ENCODE assay signal across 9 cellular contexts in the genomic region with DNA sequence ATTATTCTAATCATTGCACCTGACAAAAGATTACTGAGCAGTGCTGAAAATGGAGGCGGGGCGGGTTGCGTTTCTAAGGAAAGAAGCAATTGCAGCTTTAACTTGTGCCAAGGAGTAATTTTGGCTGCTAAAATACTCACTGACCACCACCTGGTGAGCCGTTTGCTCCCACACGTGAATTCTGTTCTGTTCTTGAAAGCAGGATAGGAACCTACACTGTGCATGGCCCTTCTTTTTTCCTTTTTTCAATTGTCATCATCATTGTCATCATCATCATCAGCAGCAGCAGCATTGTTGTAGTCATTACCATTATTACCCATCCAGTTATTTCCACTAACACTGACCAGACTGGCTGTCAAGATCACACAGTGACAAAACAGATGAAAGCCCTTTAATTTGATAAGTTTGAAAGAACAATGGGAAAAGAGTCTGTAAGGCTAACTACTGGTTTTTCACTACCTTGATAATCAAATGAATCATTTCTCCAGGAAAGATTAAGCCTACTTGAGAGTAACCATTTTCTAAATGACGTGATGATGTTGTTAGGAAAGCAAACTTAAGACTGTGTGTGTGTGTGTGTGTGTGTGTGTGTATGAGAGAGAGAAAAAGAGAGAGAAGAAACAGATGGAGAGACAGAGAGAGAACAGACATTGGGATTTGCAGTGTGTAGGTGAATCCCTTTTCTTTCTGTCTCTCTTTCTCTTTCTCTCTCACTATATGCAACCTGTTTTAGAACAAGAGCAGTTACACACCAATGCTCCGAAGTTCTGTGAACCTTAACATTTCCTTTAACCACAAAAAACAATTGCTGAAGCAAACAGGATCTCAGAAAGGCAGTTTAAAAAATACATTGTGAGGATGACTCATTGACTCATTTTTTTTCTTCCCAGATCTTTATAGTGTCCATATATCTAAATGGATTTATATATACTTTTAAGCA. TPM values are rescaled to one million over a fixed set of nuclear protein-coding genes. Genes with fewer than 3 reads are reported as not detected.
DNase-seq lines count a peak whose midpoint lies in the region; ATAC-seq and TF ChIP-seq lines count a peak whose summit lies in the region.
"Had no signal": no experiment of that assay in that cellular context is flagged by ENCODE, and none has a peak within 500 bp of the region (broad histone marks: within the 10 kb centered on the region; RNA-seq: fewer than 3 reads in every experiment).

No MANE protein-coding gene starts in this region.

- H3K4me3 Mint-ChIP-seq in activated CD8-positive, alpha-beta T cell treated with anti-CD3 and anti-CD28 coated beads, Interleukin-2, amount 10 ng/mL, durations not matched to agents 7 days and 5 days, result peak overlapping the region; percentile 94
- no peak overlapping the region for H3K4me3 Mint-ChIP-seq in nephron

- H3K9me3 Mint-ChIP-seq in activated CD8-positive, alpha-beta T cell treated with anti-CD3 and anti-CD28 coated beads, Interleukin-2, amount 10 ng/mL, durations not matched to agents 7 days and 5 days (ENCODE audit: insufficient read depth), result no peaks in the 10 kb centered on the region
- peaks cover 6% of the 10 kb centered on the region for H3K9me3 Mint-ChIP-seq in nephron

- ATAC-seq in GM18519 (IDR thresholded peaks at IDR 0.05; ENCODE audit: low FRiP score, unreplicated experiment), result peak; percentile 24
- peak; percentile 26 for ATAC-seq in HG02981 (IDR thresholded peaks at IDR 0.05; ENCODE audit: unreplicated experiment)
- peak; percentile 24 for ATAC-seq in activated CD8-positive, alpha-beta T cell treated with anti-CD3 and anti-CD28 coated beads, Interleukin-2, amount 10 ng/mL, durations not matched to agents 7 days and 5 days
- ATAC-seq in HG02588 (IDR thresholded peaks at IDR 0.05; ENCODE audit: unreplicated experiment), result no peak

- intact Hi-C loops in posterior vena cava (cut with DNase I), result no loop called here

- peak overlapping the region; percentile 89 for H3K27ac Mint-ChIP-seq in activated CD8-positive, alpha-beta T cell treated with anti-CD3 and anti-CD28 coated beads, Interleukin-2, amount 10 ng/mL, durations not matched to agents 7 days and 5 days
- peak overlapping the region; percentile 64 to 90 (median 75) for H3K27ac Mint-ChIP-seq in nephron

- POLR2A ChIA-PET in activated CD8-positive, alpha-beta T cell treated with anti-CD3 and anti-CD28 coated beads, Interleukin-2, amount 10 ng/mL, durations not matched to agents 7 days and 5 days (lab: Charles Lee), result interaction anchor here (0.6 to 7.7 kb wide), 13 partner anchors 8 to 1089 kb away, joined by 3 to 195 read pairs (median 5); a partner anchor contains a TSS

- H3K27me3 Mint-ChIP-seq in activated CD8-positive, alpha-beta T cell treated with anti-CD3 and anti-CD28 coated beads, Interleukin-2, amount 10 ng/mL, durations not matched to agents 7 days and 5 days (ENCODE audit: low read depth), result no peaks in the 10 kb centered on the region
- H3K27me3 Mint-ChIP-seq in nephron (ENCODE audit: low read depth), result peaks cover 6% of the 10 kb centered on the region

- CTCF ChIA-PET in activated CD8-positive, alpha-beta T cell treated with anti-CD3 and anti-CD28 coated beads, Interleukin-2, amount 10 ng/mL, durations not matched to agents 7 days and 5 days (lab: Charles Lee), result interaction anchor here (1.3 to 19.1 kb wide), 21 partner anchors 7 to 139 kb away, joined by 3 to 433 read pairs (median 40); no protein-coding TSS in a partner anchor

- peak; percentile 36 for DNase-seq in activated CD8-positive, alpha-beta T cell treated with anti-CD3 and anti-CD28 coated beads, Interleukin-2, amount 10 ng/mL, durations not matched to agents 7 days and 5 days
- no peak for DNase-seq in NCI-H1105 (lab: John Stamatoyannopoulos, UW)
- DNase-seq in DMS114 treated with DMSO at 0.1 percent for 48 hours (lab: John Stamatoyannopoulos, UW; ENCODE audit: unreplicated experiment), result no peak
- no peak for DNase-seq in posterior vena cava (ENCODE audit: low spot score)
- DNase-seq: activated CD4-positive, alpha-beta T cell treated with anti-CD3 and anti-CD28 coated beads for 4 hours had no signal

- H3K36me3 Mint-ChIP-seq in activated CD8-positive, alpha-beta T cell treated with anti-CD3 and anti-CD28 coated beads, Interleukin-2, amount 10 ng/mL, durations not matched to agents 7 days and 5 days (ENCODE audit: low read depth), result peaks cover 79% of the 10 kb centered on the region
- H3K36me3 Mint-ChIP-seq in nephron (ENCODE audit: low read depth), result peaks cover 4% of the 10 kb centered on the region

- H3K4me1 Mint-ChIP-seq in activated CD8-positive, alpha-beta T cell treated with anti-CD3 and anti-CD28 coated beads, Interleukin-2, amount 10 ng/mL, durations not matched to agents 7 days and 5 days (ENCODE audit: low read depth), result peaks cover 56% of the 10 kb centered on the region
- peaks cover 63% of the 10 kb centered on the region for H3K4me1 Mint-ChIP-seq in nephron

- TF ChIP-seq CTCF in nephron (IDR thresholded peaks at IDR 0.05; ENCODE audit: unreplicated experiment in 3 of 3), result no peak

RNA-seq across cellular contexts. Expression of a gene that starts 3.7 kb away (rescaled TPM):
- 100 to 1,000 TPM; 154 to 156 TPM for total RNA-seq in activated CD8-positive, alpha-beta T cell treated with anti-CD3 and anti-CD28 coated beads, Interleukin-2, amount 10 ng/mL, durations not matched to agents 7 days and 5 days
- 10 to 100 TPM; 11.8 to 14.9 TPM for total RNA-seq in posterior vena cava

Comparison
In these comparisons a context has a peak if more than half of its experiments do, and no peak if none do; other contexts are left out.
1. RNA of a gene that starts 3.7 kb away (total RNA-seq): 154 to 156 TPM in activated CD8-positive, alpha-beta T cell treated with anti-CD3 and anti-CD28 coated beads, Interleukin-2, amount 10 ng/mL, durations not matched to agents 7 days and 5 days; 11.8 to 14.9 TPM in posterior vena cava; every median in the first group is over 4 times any median in the second.